In the genomic region with DNA sequence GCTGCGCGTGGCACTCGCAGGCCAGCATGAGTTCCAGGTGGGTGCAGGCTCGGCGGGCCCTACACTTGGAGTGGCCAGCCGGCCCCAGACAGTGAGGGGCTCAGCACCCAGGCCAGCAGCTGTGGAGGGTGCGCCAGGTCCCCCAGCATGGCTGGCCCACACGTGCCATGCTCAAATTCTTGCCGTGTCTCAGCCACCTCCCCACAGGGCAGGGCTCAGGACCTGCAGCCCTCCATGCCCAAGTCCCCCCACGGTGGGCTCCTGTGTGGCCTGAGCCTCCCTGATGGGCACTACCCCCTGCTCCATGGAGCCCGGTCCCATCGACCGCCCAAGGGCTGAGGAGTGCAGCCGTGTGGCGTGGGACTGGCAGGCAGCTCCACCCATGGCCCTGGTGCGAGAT, we compare ENCODE assay signal across 27 cellular contexts.
"Had no signal": no experiment of that assay in that cellular context is flagged by ENCODE, and none has a peak within 500 bp of the region (broad histone marks: within the 10 kb centered on the region; RNA-seq: fewer than 3 reads in every experiment).

No MANE protein-coding gene starts in this region.

- H3K4me1 Mint-ChIP-seq: naive B cell; natural killer cell; nephron; neural progenitor cell; stimulated activated memory B cell treated with anti-CD40 and anti-IgM and Interleukin-4, amounts not matched to agents 10 μg/mL and 1 μg/mL and 100 μg/mL, for 72 hours had no signal

- H3K4me1 ChIP-seq: neural progenitor cell, pancreas, prostate gland, right lobe of liver, sigmoid colon, suprapubic skin, testis, tibial artery, transverse colon had no signal

- H2AFZ ChIP-seq: neural progenitor cell had no signal

- H3K4me2 ChIP-seq: neural progenitor cell had no signal

- H3K4me3 Mint-ChIP-seq: naive B cell; natural killer cell; nephron; neural progenitor cell; stimulated activated memory B cell treated with anti-CD40 and anti-IgM and Interleukin-4, amounts not matched to agents 10 μg/mL and 1 μg/mL and 100 μg/mL, for 72 hours; stimulated activated naive CD8-positive, alpha-beta T cell treated with anti-CD3 and anti-CD28 coated beads, Interleukin-15, Interleukin-2, amounts not matched to agents 100 ng/mL and 50 ng/mL, for 24 hours; type B pancreatic cell had no signal

- H3K27ac ChIP-seq: neural progenitor cell, neutrophil, pancreas, prostate gland, right lobe of liver, sigmoid colon, suprapubic skin, testis, tibial artery, transverse colon had no signal

- H3K9ac ChIP-seq: neural progenitor cell had no signal

- H3K36me3 ChIP-seq: neural progenitor cell, neutrophil, pancreas, prostate gland, right lobe of liver, sigmoid colon, suprapubic skin, tibial artery, transverse colon had no signal

- H3K27ac Mint-ChIP-seq: naive B cell; natural killer cell; nephron; neural progenitor cell; stimulated activated memory B cell treated with anti-CD40 and anti-IgM and Interleukin-4, amounts not matched to agents 10 μg/mL and 1 μg/mL and 100 μg/mL, for 72 hours; stimulated activated naive CD8-positive, alpha-beta T cell treated with anti-CD3 and anti-CD28 coated beads, Interleukin-15, Interleukin-2, amounts not matched to agents 100 ng/mL and 50 ng/mL, for 24 hours; type B pancreatic cell had no signal

- ATAC-seq: natural killer cell; pancreas; right cardiac atrium; stimulated activated memory B cell treated with anti-CD40 and anti-IgM and Interleukin-4, amounts not matched to agents 10 μg/mL and 1 μg/mL and 100 μg/mL, for 72 hours had no signal

- H3K9me3 ChIP-seq: neutrophil, prostate gland, right lobe of liver, sigmoid colon, suprapubic skin, testis, transverse colon had no signal

- H3K27me3 ChIP-seq: neural progenitor cell, neutrophil, pancreas, right lobe of liver, sigmoid colon, suprapubic skin, testis, tibial artery, transverse colon had no signal

- DNase-seq: naive B cell; natural killer cell; nucleus accumbens; retina; right lobe of liver; sigmoid colon; small intestine; stimulated activated CD4-positive, alpha-beta T cell treated with anti-CD3 and anti-CD28 coated beads, Interleukin-12 subunit alpha, Interleukin-12 subunit beta, amount 100 ng/mL, for 4 hours; stimulated activated CD4-positive, alpha-beta T cell treated with anti-CD3 and anti-CD28 coated beads, Interleukin-1b, Interleukin-23, amount 100 ng/mL, for 48 hours; stimulated activated CD4-positive, alpha-beta T cell treated with anti-CD3 and anti-CD28 coated beads, Interleukin-4, amount 100 ng/mL, for 1 hour; stimulated activated CD4-positive, alpha-beta T cell treated with anti-CD3 and anti-CD28 coated beads, Interleukin-4, amount 100 ng/mL, for 4 hours; stimulated activated CD8-positive, alpha-beta memory T cell treated with anti-CD3 and anti-CD28 coated beads, Interleukin-4, amount 100 ng/mL, for 48 hours; stimulated activated naive CD4-positive, alpha-beta T cell; substantia nigra; testis; tibial artery; transverse colon had no signal

- H3K27me3 Mint-ChIP-seq: naive B cell; stimulated activated memory B cell treated with anti-CD40 and anti-IgM and Interleukin-4, amounts not matched to agents 10 μg/mL and 1 μg/mL and 100 μg/mL, for 72 hours; stimulated activated naive CD8-positive, alpha-beta T cell treated with anti-CD3 and anti-CD28 coated beads, Interleukin-15, Interleukin-2, amounts not matched to agents 100 ng/mL and 50 ng/mL, for 24 hours; type B pancreatic cell had no signal

- H3K4me3 ChIP-seq: neural progenitor cell, pancreas, prostate gland, right lobe of liver, sigmoid colon, suprapubic skin, testis, tibial artery, transverse colon had no signal
